In the genomic region with DNA sequence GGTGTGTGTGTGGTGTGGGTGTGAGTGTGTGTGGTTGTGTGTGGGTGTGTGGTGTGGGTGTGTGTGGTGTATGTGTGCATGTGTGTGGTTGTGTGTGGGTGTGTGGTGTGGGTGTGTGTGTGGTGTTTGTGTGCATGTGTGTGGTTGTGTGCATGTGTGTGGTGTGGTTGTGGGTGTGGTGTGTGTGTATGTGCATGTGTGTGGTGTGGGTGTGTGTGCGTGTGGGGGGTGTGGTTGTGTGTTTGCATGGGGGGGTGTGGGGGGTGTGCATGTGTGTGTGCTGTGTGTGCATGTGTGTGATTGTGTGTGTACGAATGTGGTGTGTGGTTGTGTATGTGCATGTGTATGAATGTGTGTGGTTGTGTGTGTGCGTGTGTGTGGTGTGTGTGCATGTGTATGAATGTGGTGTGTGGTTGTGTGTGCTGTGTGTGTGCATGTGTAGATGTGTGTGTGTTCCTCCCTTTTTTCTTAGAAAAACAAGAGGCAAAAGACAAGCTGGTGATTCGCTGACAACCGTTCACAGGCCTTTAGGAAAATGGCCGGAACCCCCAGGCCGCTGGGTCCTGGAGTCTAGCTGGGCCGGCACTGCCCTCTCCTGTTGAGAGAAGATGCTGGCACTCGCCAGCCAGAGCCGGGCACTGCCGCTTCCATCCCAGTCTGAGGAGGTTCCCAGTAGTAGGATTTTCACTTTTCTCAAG, we compare ENCODE assay signal across 8 cellular contexts. TPM values are rescaled to one million over a fixed set of nuclear protein-coding genes. Genes with fewer than 3 reads are reported as not detected.
DNase-seq lines count a peak whose midpoint lies in the region; ATAC-seq, FAIRE-seq and TF ChIP-seq lines count a peak whose summit lies in the region.

No MANE protein-coding gene starts in this region.

- no peaks in the 10 kb centered on the region for H3K36me3 ChIP-seq in naive thymus-derived CD4-positive, alpha-beta T cell (ENCODE audit: control insufficient read depth in 2 of 3, insufficient read depth in 3 of 3, low read length in 3 of 3)

- no peak overlapping the region for H3K4me3 Mint-ChIP-seq in naive thymus-derived CD4-positive, alpha-beta T cell

- H3K27ac Mint-ChIP-seq in naive thymus-derived CD4-positive, alpha-beta T cell, result no peak overlapping the region

- FAIRE-seq in GM12891 (lab: Jason Lieb, UNC), result peak; percentile 54

- H3K4me3 ChIP-seq in naive thymus-derived CD4-positive, alpha-beta T cell (ENCODE audit: low read length), result no peak overlapping the region

- H3K27me3 ChIP-seq in naive thymus-derived CD4-positive, alpha-beta T cell (ENCODE audit: control insufficient read depth in 2 of 2, insufficient read depth in 2 of 2, low read length in 2 of 2), result no peaks in the 10 kb centered on the region

- H3K27ac ChIP-seq in naive thymus-derived CD4-positive, alpha-beta T cell (ENCODE audit: low read depth, low read length), result no peak overlapping the region

- POLR2A ChIA-PET in naive thymus-derived CD4-positive, alpha-beta T cell (lab: Charles Lee), result no interaction called here

- CTCF ChIA-PET in naive thymus-derived CD4-positive, alpha-beta T cell (lab: Charles Lee), result no interaction called here

- H3K4me1 Mint-ChIP-seq in naive thymus-derived CD4-positive, alpha-beta T cell, result peaks cover 0 to 2% (median 0%) of the 10 kb centered on the region in 7 donors

- H3K36me3 Mint-ChIP-seq in naive thymus-derived CD4-positive, alpha-beta T cell, result no peaks in the 10 kb centered on the region

- H3K9me3 ChIP-seq in naive thymus-derived CD4-positive, alpha-beta T cell (ENCODE audit: control insufficient read depth in 2 of 3, low read length in 3 of 3), result no peaks in the 10 kb centered on the region

- no peak for TF ChIP-seq POLR2A in GM12891 (IDR thresholded peaks at IDR 0.05; ENCODE audit: low read depth, low read length)

- in situ Hi-C loops in SK-MEL-5 (cut with HindIII; ENCODE audit: low pct_unique_long_range_greater_than_20kb, low sequenced_read_pairs), result no loop called here
- in situ Hi-C loops in KBM-7 (cut with MboI; ENCODE audit: low pct_unique_long_range_greater_than_20kb, low sequenced_read_pairs), result no loop called here

- peaks cover 0 to 2% (median 0%) of the 10 kb centered on the region in 11 donors for H3K9me3 Mint-ChIP-seq in naive thymus-derived CD4-positive, alpha-beta T cell

- intact Hi-C loops in naive thymus-derived CD4-positive, alpha-beta T cell (cut with micrococcal nuclease), result no loop called here

- DNase-seq in GM12891 (ENCODE audit: insufficient read length, low spot score), result no peak
- DNase-seq in SK-MEL-5 (ENCODE audit: low read depth, low spot score), result peak; percentile 67
- peak; percentile 23 for DNase-seq in foreskin melanocyte
- peak; percentile 80 for DNase-seq in pons (ENCODE audit: low spot score)
- DNase-seq in central memory CD4-positive, alpha-beta T cell, result no peak
- no peak for DNase-seq in activated naive CD4-positive, alpha-beta T cell treated with anti-CD3 and anti-CD28 coated beads, Interleukin-2, amount 50 U/mL, for 16 hours
- no peak for DNase-seq in KBM-7
- DNase-seq in naive thymus-derived CD4-positive, alpha-beta T cell, result no peak

- H3K27me3 Mint-ChIP-seq in naive thymus-derived CD4-positive, alpha-beta T cell, result peaks cover 0 to 11% (median 0%) of the 10 kb centered on the region in 5 donors

- ATAC-seq in naive thymus-derived CD4-positive, alpha-beta T cell, result no peak

- H3K4me1 ChIP-seq in naive thymus-derived CD4-positive, alpha-beta T cell (ENCODE audit: control insufficient read depth in 2 of 2, insufficient read depth in 2 of 2, low read length in 2 of 2), result no peaks in the 10 kb centered on the region

TF ChIP-seq in GM12891, 5 proteins besides CTCF, POLR2A, EP300 and RAD21:
- TF ChIP-seq TAF1 (IDR thresholded peaks at IDR 0.05; ENCODE audit: low read depth, low read length) (no peak), POU2F2 (IDR thresholded peaks at IDR 0.05; ENCODE audit: low read depth, low read length) (no peak), SPI1 (IDR thresholded peaks at IDR 0.05; ENCODE audit: low read depth, low read length) (no peak), POLR2AphosphoS5 (IDR thresholded peaks at IDR 0.05; ENCODE audit: low read depth, low read length) (no peak), PAX5 (IDR thresholded peaks at IDR 0.05; ENCODE audit: insufficient read depth, low read length, severe bottlenecking) (no peak)
TF ChIP-seq in GM12891: peak in this region for 0.

RNA-seq across cellular contexts. Expression of gene ARHGEF16, which starts 44.6 kb away (rescaled TPM):
- not detected for polyA plus RNA-seq in GM12891 (2012; ENCODE audit: low read depth, missing spikeins)
- 0.45 and 0.58 TPM in 2 replicates for total RNA-seq in SK-MEL-5 (2014; rRNA removed; shearing (Covaris generic))
- polyA plus RNA-seq in SK-MEL-5 (2015; cell fraction: cytosol; rRNA removed), result 0.44 and 0.60 TPM in 2 replicates
- 4.8 and 6.2 TPM in 2 replicates for polyA plus RNA-seq in SK-MEL-5 (2015; cell fraction: nucleus; rRNA removed)
- total RNA-seq in naive thymus-derived CD4-positive, alpha-beta T cell, result under 1 TPM in 1 of 5 experiments, not detected in 4; 0.16 TPM
- not detected for polyA plus RNA-seq in naive thymus-derived CD4-positive, alpha-beta T cell

Comparison
In these comparisons a context has a peak if more than half of its experiments do, and no peak if none do; other contexts are left out.
1. DNase-seq: peak in SK-MEL-5 (single experiment), foreskin melanocyte (single experiment) and pons (single experiment); none in GM12891 (single experiment), central memory CD4-positive, alpha-beta T cell (single experiment), activated naive CD4-positive, alpha-beta T cell treated with anti-CD3 and anti-CD28 coated beads, Interleukin-2, amount 50 U/mL, for 16 hours (single experiment), KBM-7 (single experiment) and naive thymus-derived CD4-positive, alpha-beta T cell (0 of 9).